Comparison of ENCODE assay signal across 9 cellular contexts in the genomic region with DNA sequence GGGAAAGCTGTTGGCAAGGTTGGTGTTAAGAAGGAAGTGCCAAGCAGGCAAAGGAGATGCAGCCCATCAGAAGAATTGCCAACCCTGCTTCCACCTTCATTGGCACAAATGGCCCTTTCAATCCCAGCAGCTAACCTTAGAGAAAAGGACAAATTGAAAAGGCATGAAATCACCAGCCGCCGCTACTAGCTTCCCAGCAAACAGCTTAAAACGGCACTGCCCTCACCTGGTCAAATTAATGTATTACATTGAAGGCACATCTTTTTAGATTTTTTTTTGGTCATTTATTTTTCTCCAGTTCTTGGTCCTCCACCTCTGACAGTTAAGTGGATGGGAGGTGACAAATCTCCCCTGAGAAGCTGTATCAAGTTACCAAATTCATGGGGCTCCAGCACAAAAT. TPM values are rescaled to one million over a fixed set of nuclear protein-coding genes. Genes with fewer than 3 reads are reported as not detected.
DNase-seq lines count a peak whose midpoint lies in the region; ATAC-seq, FAIRE-seq and TF ChIP-seq lines count a peak whose summit lies in the region.
"Had no signal": no experiment of that assay in that cellular context is flagged by ENCODE, and none has a peak within 500 bp of the region (broad histone marks: within the 10 kb centered on the region; RNA-seq: fewer than 3 reads in every experiment).

No MANE protein-coding gene starts in this region.

- no peak overlapping the region for H3K4me3 ChIP-seq in A549

- peak overlapping the region; percentile 34; the same call in 1 of the 3 replicates for H3K4me2 ChIP-seq in A549

- no peak overlapping the region for H3K27ac ChIP-seq in A549
- H3K27ac ChIP-seq: HL-60 had no signal

- TF ChIP-seq EP300 in A549 (IDR thresholded peaks at IDR 0.05) = no peak

- DNase-seq in A549 (ENCODE audit: low read depth in 1 of 2, low spot score in 1 of 2) (peak in 1 of 2 experiments; percentile 43), EL (peak; percentile 34), NCI-H2171 (lab: John Stamatoyannopoulos, UW) (peak; percentile 6), immature natural killer cell (peak; percentile 20 to 31 (median 25)), superior temporal gyrus (ENCODE audit: extremely low spot score) (peak; percentile 65), NCI-H1048 (lab: John Stamatoyannopoulos, UW) (no peak)
- DNase-seq in activated naive CD4-positive, alpha-beta T cell treated with anti-CD3 and anti-CD28 coated beads, Interleukin-2, amount 50 U/mL, for 16 hours = peak; percentile 19

- peak; percentile 30 to 56; a peak in 2 of 6 replicates for ATAC-seq in A549
- ATAC-seq in HG02623 (IDR thresholded peaks at IDR 0.05; ENCODE audit: unreplicated experiment) = no peak

- peak; percentile 7 for FAIRE-seq in A549 (lab: Jason Lieb, UNC)

- no peaks in the 10 kb centered on the region for H3K4me1 Mint-ChIP-seq in immature natural killer cell

- no peaks in the 10 kb centered on the region for H3K9me3 ChIP-seq in A549

- peaks cover 4 to 15% (median 5%) of the 10 kb centered on the region in 3 donors for H3K27me3 Mint-ChIP-seq in immature natural killer cell (ENCODE audit: low read depth in 3 of 3)

- no peaks in the 10 kb centered on the region for H3K36me3 Mint-ChIP-seq in immature natural killer cell

- no peaks in the 10 kb centered on the region for H3K4me1 ChIP-seq in A549

- TF ChIP-seq CTCF in A549 (IDR thresholded peaks at IDR 0.05) = peak; percentile 61

- 10% methylated on average over 3 of the region's 3 CpGs for WGBS in A549 (ENCODE audit: missing lambda C conversion rate)

- H3K4me3 Mint-ChIP-seq in immature natural killer cell = no peak overlapping the region

- no peak overlapping the region for H3K27ac Mint-ChIP-seq in immature natural killer cell

- no peak for TF ChIP-seq POLR2A in A549 (IDR thresholded peaks at IDR 0.05; ENCODE audit: low read length)

- no peaks in the 10 kb centered on the region for H3K9me3 Mint-ChIP-seq in immature natural killer cell

- peak; percentile 57 to 67; a peak in 4 of 5 replicates for TF ChIP-seq RAD21 in A549 (conservative IDR thresholded peaks at IDR 0.05 in 1 of 2, IDR thresholded peaks at IDR 0.05 in 1 of 2)

- CTCF ChIA-PET in A549 (lab: Yijun Ruan, JAX) = interaction anchor here (0.6 to 1.5 kb wide), 10 partner anchors 9 to 283 kb away, joined by 3 to 5 read pairs (median 3); no protein-coding TSS in a partner anchor

- POLR2A ChIA-PET in A549 (lab: Yijun Ruan, JAX) = no interaction called here

TF ChIP-seq in A549, 52 proteins besides CTCF, POLR2A, EP300 and RAD21:
- TF ChIP-seq SMC3 (IDR thresholded peaks at IDR 0.05) (peak; percentile 47; the same call in 2 of the 3 replicates), RNF2 (IDR thresholded peaks at IDR 0.05; ENCODE audit: borderline replicate concordance, low read depth) (no peak), NPAS2 (CRISPR knock-in tag; IDR thresholded peaks at IDR 0.05; ENCODE audit: borderline replicate concordance) (no peak), CHD2 (IDR thresholded peaks at IDR 0.05; ENCODE audit: low read length, partially characterized antibody) (no peak)
- TF ChIP-seq, protein P1, sequence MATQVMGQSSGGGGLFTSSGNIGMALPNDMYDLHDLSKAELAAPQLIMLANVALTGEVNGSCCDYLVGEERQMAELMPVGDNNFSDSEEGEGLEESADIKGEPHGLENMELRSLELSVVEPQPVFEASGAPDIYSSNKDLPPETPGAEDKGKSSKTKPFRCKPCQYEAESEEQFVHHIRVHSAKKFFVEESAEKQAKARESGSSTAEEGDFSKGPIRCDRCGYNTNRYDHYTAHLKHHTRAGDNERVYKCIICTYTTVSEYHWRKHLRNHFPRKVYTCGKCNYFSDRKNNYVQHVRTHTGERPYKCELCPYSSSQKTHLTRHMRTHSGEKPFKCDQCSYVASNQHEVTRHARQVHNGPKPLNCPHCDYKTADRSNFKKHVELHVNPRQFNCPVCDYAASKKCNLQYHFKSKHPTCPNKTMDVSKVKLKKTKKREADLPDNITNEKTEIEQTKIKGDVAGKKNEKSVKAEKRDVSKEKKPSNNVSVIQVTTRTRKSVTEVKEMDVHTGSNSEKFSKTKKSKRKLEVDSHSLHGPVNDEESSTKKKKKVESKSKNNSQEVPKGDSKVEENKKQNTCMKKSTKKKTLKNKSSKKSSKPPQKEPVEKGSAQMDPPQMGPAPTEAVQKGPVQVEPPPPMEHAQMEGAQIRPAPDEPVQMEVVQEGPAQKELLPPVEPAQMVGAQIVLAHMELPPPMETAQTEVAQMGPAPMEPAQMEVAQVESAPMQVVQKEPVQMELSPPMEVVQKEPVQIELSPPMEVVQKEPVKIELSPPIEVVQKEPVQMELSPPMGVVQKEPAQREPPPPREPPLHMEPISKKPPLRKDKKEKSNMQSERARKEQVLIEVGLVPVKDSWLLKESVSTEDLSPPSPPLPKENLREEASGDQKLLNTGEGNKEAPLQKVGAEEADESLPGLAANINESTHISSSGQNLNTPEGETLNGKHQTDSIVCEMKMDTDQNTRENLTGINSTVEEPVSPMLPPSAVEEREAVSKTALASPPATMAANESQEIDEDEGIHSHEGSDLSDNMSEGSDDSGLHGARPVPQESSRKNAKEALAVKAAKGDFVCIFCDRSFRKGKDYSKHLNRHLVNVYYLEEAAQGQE (IDR thresholded peaks at IDR 0.05) = no peak
- TF ChIP-seq, protein P2, sequence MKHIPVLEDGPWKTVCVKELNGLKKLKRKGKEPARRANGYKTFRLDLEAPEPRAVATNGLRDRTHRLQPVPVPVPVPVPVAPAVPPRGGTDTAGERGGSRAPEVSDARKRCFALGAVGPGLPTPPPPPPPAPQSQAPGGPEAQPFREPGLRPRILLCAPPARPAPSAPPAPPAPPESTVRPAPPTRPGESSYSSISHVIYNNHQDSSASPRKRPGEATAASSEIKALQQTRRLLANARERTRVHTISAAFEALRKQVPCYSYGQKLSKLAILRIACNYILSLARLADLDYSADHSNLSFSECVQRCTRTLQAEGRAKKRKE (CRISPR knock-in tag; IDR thresholded peaks at IDR 0.05; ENCODE audit: low read depth) = no peak

RNA-seq across cellular contexts. Expression of gene NHSL2, which starts 51.0 kb away (rescaled TPM):
- 0.48 and 0.89 TPM in 2 replicates for polyA plus RNA-seq in A549 (2011; rRNA removed)
- 0.25 and 0.31 TPM in 2 replicates for polyA plus RNA-seq in A549 (2012; cell fraction: cytosol; rRNA removed)
- polyA plus RNA-seq in A549 (2012; cell fraction: nucleus; rRNA removed) = 0.56 TPM in 2 replicates
- 0.26 to 0.31 TPM (median 0.29 TPM) in 3 replicates for polyA plus RNA-seq in A549 (2017; fragmentation: RNase III; extraction: RNeasy Plus Mini Kit Qiagen cat#74134 plus additional on column Dnase treatment)
- 1.3 and 1.7 TPM in 2 replicates for polyA minus RNA-seq in A549 (2011; rRNA and poly(A)+ RNA removed)
- polyA plus RNA-seq in immature natural killer cell = 10 to 100 TPM; 10.2 to 29.0 (median 10.6) TPM

Comparison
In these comparisons a context has a peak if more than half of its experiments do, and no peak if none do; other contexts are left out.
1. RNA of gene NHSL2, which starts 51.0 kb away (polyA plus RNA-seq): 10.2 to 29.0 TPM in immature natural killer cell; 0.25 to 0.89 TPM in A549; every median in the first group is over 4 times any median in the second.